ENCODE assay signal across 9 cellular contexts in the genomic region with DNA sequence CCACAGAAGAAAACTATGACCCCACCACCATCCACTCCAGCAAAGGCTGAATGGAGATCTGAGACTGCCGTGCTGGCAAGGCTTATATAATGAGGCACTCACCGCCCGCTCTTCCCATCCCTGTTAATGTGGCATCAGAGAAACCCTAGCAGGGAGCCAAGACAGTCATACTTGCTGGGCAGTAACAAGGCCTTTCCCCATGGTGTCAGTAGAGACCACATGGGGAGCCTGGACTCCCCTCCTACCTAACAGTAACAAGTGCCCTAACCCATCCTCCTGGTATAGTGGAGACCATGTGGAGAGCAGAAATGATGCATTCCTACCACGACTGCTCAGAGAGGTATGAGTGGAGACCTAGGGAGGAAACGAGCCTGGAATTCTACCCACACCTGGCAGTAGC.
DNase-seq lines count a peak whose midpoint lies in the region; ATAC-seq and TF ChIP-seq lines count a peak whose summit lies in the region.
"Had no signal": no experiment of that assay in that cellular context is flagged by ENCODE, and none has a peak within 500 bp of the region (broad histone marks: within the 10 kb centered on the region; RNA-seq: fewer than 3 reads in every experiment).

No MANE protein-coding gene starts in this region.

- peak; percentile 35 for DNase-seq in A673 (ENCODE audit: low spot score)
- peak; percentile 37 for DNase-seq in left lobe of liver (ENCODE audit: low spot score)
- no peak for DNase-seq in putamen (ENCODE audit: low spot score)
- no peak for DNase-seq in germinal center (ENCODE audit: low spot score)
- no peak for DNase-seq in SHP77 (lab: John Stamatoyannopoulos, UW)
- no peak for DNase-seq in DMS53 (lab: John Stamatoyannopoulos, UW)
- DNase-seq: pancreas had no signal

- ATAC-seq in left lobe of liver: peak; percentile 84

- POLR2A ChIA-PET in A673 (lab: Charles Lee; ENCODE audit: low non-redundant PET): no interaction called here
- POLR2A ChIA-PET in HEK293 (lab: Yijun Ruan, JAX): no interaction called here

- intact Hi-C loops in A673 (cut with micrococcal nuclease; ENCODE audit: unreplicated experiment): no loop called here

- H3K36me3 Mint-ChIP-seq in brain: peaks cover 45% of the 10 kb centered on the region

- H3K27me3 ChIP-seq in A673 (replicated peaks; ENCODE audit: insufficient read depth, low read depth, low read length, poor library complexity): no peaks in the 10 kb centered on the region
- H3K27me3 ChIP-seq: pancreas had no signal

- H3K4me3 Mint-ChIP-seq in brain: peak overlapping the region in 1 of 5 experiments; percentile 15

- H3K27ac ChIP-seq in A673 (ENCODE audit: low read depth, low read length, poor library complexity, severe bottlenecking) (no peak overlapping the region), HEK293 (ENCODE audit: extremely low read depth, low read depth, low read length) (no peak overlapping the region)
- H3K27ac ChIP-seq: pancreas had no signal

- H3K36me3 ChIP-seq in A673 (ENCODE audit: insufficient read depth, low read length, poor library complexity, severe bottlenecking) (no peaks in the 10 kb centered on the region), HEK293 (ENCODE audit: control insufficient read depth in 2 of 2, insufficient read depth in 1 of 2, low read length in 2 of 2) (no peaks in the 10 kb centered on the region)
- H3K36me3 ChIP-seq: pancreas had no signal

- CTCF ChIA-PET in A673 (lab: Charles Lee) (interaction anchor here (0.7 kb wide), 1 partner anchor 268 kb away, joined by 3 read pairs; no protein-coding TSS in a partner anchor), HEK293 (lab: Yijun Ruan, JAX) (no interaction called here)

- no peaks in the 10 kb centered on the region for H3K9me3 ChIP-seq in A673 (ENCODE audit: low read depth, low read length, poor library complexity, severe bottlenecking)
- H3K9me3 ChIP-seq in HEK293 (ENCODE audit: control insufficient read depth, insufficient read depth, low read depth, low read length): no peaks in the 10 kb centered on the region
- H3K9me3 ChIP-seq: pancreas had no signal

- peaks cover 53% of the 10 kb centered on the region for H3K4me1 Mint-ChIP-seq in brain

- H3K4me1 ChIP-seq in A673 (ENCODE audit: insufficient read depth, low read length, poor library complexity, severe bottlenecking): peaks cover 14% of the 10 kb centered on the region
- 0 out of 2 replicates have a peak, but pooled peaks cover 2% of the 10 kb centered on the region for H3K4me1 ChIP-seq in HEK293 (ENCODE audit: control insufficient read depth, insufficient read depth, low read length)
- H3K4me1 ChIP-seq: pancreas had no signal

- H3K27ac Mint-ChIP-seq in brain: peak overlapping the region in 3 of 5 experiments; percentile 62 to 81 (median 72)

- TF ChIP-seq CTCF in A673 (conservative IDR thresholded peaks at IDR 0.05; ENCODE audit: low read depth, low read length) (peak; percentile 48), HEK293 (tag by site-specific recombination; IDR thresholded peaks at IDR 0.05) (no peak; the same call in 1 of the 2 replicates), brain (conservative IDR thresholded peaks at IDR 0.05) (peak; percentile 50 to 61)

- peaks cover 4% of the 10 kb centered on the region for H3K27me3 Mint-ChIP-seq in brain

- peaks cover 14 to 36% (median 28%) of the 10 kb centered on the region in 5 experiments for H3K9me3 Mint-ChIP-seq in brain

- BruUV-seq in A673 (replicated peaks; lab: Mats Ljungman, UMichigan): no TSS peak

- H3K4me3 ChIP-seq in A673 (ENCODE audit: low read depth, low read length, poor library complexity, severe bottlenecking): no peak overlapping the region
- no peak overlapping the region for H3K4me3 ChIP-seq in HEK293 (ENCODE audit: low read depth, low read length)
- H3K4me3 ChIP-seq: pancreas had no signal

TF ChIP-seq in HEK293, 187 proteins besides CTCF, POLR2A, EP300 and RAD21:
- TF ChIP-seq, protein P1, sequence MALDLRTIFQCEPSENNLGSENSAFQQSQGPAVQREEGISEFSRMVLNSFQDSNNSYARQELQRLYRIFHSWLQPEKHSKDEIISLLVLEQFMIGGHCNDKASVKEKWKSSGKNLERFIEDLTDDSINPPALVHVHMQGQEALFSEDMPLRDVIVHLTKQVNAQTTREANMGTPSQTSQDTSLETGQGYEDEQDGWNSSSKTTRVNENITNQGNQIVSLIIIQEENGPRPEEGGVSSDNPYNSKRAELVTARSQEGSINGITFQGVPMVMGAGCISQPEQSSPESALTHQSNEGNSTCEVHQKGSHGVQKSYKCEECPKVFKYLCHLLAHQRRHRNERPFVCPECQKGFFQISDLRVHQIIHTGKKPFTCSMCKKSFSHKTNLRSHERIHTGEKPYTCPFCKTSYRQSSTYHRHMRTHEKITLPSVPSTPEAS (tag by site-specific recombination; IDR thresholded peaks at IDR 0.05): no peak
- TF ChIP-seq ZNF274 (IDR thresholded peaks at IDR 0.05; ENCODE audit: low read length): no peak
- no peak for TF ChIP-seq ZNF274 (tag by site-specific recombination; IDR thresholded peaks at IDR 0.05; ENCODE audit: borderline replicate concordance)
- TF ChIP-seq SCRT2 (tag by site-specific recombination; IDR thresholded peaks at IDR 0.05): 0 out of 2 replicates have a peak, but pooled peaks have one; percentile 9
- peak; percentile 19 for TF ChIP-seq ZNF654 (tag by site-specific recombination; IDR thresholded peaks at IDR 0.05; ENCODE audit: low read depth)
- TF ChIP-seq, protein P2, sequence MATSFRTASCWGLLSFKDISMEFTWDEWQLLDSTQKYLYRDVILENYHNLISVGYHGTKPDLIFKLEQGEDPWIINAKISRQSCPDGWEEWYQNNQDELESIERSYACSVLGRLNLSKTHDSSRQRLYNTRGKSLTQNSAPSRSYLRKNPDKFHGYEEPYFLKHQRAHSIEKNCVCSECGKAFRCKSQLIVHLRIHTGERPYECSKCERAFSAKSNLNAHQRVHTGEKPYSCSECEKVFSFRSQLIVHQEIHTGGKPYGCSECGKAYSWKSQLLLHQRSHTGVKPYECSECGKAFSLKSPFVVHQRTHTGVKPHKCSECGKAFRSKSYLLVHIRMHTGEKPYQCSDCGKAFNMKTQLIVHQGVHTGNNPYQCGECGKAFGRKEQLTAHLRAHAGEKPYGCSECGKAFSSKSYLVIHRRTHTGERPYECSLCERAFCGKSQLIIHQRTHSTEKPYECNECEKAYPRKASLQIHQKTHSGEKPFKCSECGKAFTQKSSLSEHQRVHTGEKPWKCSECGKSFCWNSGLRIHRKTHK (tag by site-specific recombination; IDR thresholded peaks at IDR 0.05): no peak
- TF ChIP-seq ZBTB48 (tag by site-specific recombination; IDR thresholded peaks at IDR 0.05): no peak
- no peak for TF ChIP-seq ZNF175 (tag by site-specific recombination; IDR thresholded peaks at IDR 0.05)
- no peak for TF ChIP-seq ZNF140 (tag by site-specific recombination; IDR thresholded peaks at IDR 0.05)
- no peak for TF ChIP-seq YY2 (tag by site-specific recombination; IDR thresholded peaks at IDR 0.05)
- no peak for TF ChIP-seq SP7 (tag by site-specific recombination; IDR thresholded peaks at IDR 0.05)
- no peak for TF ChIP-seq GLI2 (tag by site-specific recombination; IDR thresholded peaks at IDR 0.05; ENCODE audit: borderline replicate concordance, low read depth)
- TF ChIP-seq, protein P3, sequence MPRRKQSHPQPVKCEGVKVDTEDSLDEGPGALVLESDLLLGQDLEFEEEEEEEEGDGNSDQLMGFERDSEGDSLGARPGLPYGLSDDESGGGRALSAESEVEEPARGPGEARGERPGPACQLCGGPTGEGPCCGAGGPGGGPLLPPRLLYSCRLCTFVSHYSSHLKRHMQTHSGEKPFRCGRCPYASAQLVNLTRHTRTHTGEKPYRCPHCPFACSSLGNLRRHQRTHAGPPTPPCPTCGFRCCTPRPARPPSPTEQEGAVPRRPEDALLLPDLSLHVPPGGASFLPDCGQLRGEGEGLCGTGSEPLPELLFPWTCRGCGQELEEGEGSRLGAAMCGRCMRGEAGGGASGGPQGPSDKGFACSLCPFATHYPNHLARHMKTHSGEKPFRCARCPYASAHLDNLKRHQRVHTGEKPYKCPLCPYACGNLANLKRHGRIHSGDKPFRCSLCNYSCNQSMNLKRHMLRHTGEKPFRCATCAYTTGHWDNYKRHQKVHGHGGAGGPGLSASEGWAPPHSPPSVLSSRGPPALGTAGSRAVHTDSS (tag by site-specific recombination; IDR thresholded peaks at IDR 0.05): no peak
- peak; percentile 92 for TF ChIP-seq ZIC2 (tag by site-specific recombination; IDR thresholded peaks at IDR 0.05)
- TF ChIP-seq, protein P4, sequence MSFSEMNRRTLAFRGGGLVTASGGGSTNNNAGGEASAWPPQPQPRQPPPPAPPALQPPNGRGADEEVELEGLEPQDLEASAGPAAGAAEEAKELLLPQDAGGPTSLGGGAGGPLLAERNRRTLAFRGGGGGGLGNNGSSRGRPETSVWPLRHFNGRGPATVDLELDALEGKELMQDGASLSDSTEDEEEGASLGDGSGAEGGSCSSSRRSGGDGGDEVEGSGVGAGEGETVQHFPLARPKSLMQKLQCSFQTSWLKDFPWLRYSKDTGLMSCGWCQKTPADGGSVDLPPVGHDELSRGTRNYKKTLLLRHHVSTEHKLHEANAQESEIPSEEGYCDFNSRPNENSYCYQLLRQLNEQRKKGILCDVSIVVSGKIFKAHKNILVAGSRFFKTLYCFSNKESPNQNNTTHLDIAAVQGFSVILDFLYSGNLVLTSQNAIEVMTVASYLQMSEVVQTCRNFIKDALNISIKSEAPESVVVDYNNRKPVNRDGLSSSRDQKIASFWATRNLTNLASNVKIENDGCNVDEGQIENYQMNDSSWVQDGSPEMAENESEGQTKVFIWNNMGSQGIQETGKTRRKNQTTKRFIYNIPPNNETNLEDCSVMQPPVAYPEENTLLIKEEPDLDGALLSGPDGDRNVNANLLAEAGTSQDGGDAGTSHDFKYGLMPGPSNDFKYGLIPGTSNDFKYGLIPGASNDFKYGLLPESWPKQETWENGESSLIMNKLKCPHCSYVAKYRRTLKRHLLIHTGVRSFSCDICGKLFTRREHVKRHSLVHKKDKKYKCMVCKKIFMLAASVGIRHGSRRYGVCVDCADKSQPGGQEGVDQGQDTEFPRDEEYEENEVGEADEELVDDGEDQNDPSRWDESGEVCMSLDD (tag by site-specific recombination; IDR thresholded peaks at IDR 0.05): no peak
- TF ChIP-seq RBAK (tag by site-specific recombination; IDR thresholded peaks at IDR 0.05): no peak
- TF ChIP-seq ZBTB20 (tag by site-specific recombination; IDR thresholded peaks at IDR 0.05): no peak
- TF ChIP-seq ZNF138 (tag by site-specific recombination; IDR thresholded peaks at IDR 0.05; ENCODE audit: borderline replicate concordance): no peak
- no peak for TF ChIP-seq OVOL3 (tag by site-specific recombination; IDR thresholded peaks at IDR 0.05)
- no peak for TF ChIP-seq ZNF530 (tag by site-specific recombination; IDR thresholded peaks at IDR 0.05; ENCODE audit: low read depth)
- TF ChIP-seq ZFP37 (tag by site-specific recombination; IDR thresholded peaks at IDR 0.05): no peak
- TF ChIP-seq SP2 (tag by site-specific recombination; IDR thresholded peaks at IDR 0.05): no peak
TF ChIP-seq in HEK293: peak in this region for 3.

Comparison
In these comparisons a context has a peak if more than half of its experiments do, and no peak if none do; other contexts are left out.
1. DNase-seq: peak in A673 (single experiment) and left lobe of liver (single experiment); none in putamen (single experiment), germinal center (single experiment), SHP77 (0 of 2) and DMS53 (single experiment).